In the genomic region with DNA sequence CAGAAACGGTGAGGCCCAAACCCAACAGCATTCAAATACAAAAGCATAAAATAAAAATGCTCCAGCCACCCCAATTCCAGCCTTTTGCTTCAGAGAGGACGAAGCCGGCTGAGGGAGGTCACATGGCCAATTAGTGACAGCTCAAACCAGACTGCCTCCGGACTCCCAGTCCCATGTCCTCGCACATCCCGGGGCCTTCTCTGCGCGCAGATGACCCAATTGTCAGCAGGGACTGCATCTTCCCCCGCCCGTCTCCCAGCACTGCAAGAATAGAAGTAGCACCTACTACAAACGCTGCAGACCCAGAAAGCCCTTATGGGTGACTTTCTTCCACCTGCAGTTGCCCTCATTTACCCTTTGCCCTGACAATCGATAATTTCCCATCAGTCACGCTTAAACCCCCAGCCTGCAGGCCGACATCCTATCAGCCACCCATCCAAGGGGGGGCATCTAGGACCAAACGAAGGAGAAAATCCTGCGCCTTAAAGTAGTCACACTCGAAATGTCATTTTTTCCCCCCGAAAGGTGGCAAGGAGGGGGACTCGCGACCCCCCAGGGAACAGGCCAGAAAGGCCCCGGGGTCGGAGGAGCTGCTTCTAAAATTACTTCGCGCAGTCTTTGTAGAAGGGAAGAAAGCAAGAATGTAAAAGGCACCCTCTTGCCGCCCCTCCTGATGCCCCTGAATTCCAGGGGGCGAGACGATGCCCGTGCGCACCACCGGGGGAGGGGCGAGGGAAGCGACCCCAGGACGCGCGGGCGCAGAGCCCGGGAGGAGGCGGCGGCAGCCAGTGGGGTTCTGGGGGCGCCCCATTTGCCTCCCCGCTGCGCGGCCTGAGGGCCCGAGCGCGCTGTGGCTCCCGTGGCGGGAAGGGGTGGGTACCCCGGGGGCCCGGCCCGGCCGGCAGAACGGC, we compare ENCODE assay signal across 1 cellular context.
A peak's percentile ranks its signal among the peaks of the same experiment; 100 is the strongest.
TF ChIP-seq lines count a peak whose summit lies in the region.

No MANE protein-coding gene starts in this region.

TF ChIP-seq in HepG2, 621 proteins besides CTCF, POLR2A, EP300 and RAD21 (continued from another document and continues in another):
- TF ChIP-seq, protein P1, sequence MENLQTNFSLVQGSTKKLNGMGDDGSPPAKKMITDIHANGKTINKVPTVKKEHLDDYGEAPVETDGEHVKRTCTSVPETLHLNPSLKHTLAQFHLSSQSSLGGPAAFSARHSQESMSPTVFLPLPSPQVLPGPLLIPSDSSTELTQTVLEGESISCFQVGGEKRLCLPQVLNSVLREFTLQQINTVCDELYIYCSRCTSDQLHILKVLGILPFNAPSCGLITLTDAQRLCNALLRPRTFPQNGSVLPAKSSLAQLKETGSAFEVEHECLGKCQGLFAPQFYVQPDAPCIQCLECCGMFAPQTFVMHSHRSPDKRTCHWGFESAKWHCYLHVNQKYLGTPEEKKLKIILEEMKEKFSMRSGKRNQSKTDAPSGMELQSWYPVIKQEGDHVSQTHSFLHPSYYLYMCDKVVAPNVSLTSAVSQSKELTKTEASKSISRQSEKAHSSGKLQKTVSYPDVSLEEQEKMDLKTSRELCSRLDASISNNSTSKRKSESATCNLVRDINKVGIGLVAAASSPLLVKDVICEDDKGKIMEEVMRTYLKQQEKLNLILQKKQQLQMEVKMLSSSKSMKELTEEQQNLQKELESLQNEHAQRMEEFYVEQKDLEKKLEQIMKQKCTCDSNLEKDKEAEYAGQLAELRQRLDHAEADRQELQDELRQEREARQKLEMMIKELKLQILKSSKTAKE (CRISPR knock-in tag; IDR thresholded peaks at IDR 0.05; ENCODE audit: borderline replicate concordance): no peak
- TF ChIP-seq, protein P2, sequence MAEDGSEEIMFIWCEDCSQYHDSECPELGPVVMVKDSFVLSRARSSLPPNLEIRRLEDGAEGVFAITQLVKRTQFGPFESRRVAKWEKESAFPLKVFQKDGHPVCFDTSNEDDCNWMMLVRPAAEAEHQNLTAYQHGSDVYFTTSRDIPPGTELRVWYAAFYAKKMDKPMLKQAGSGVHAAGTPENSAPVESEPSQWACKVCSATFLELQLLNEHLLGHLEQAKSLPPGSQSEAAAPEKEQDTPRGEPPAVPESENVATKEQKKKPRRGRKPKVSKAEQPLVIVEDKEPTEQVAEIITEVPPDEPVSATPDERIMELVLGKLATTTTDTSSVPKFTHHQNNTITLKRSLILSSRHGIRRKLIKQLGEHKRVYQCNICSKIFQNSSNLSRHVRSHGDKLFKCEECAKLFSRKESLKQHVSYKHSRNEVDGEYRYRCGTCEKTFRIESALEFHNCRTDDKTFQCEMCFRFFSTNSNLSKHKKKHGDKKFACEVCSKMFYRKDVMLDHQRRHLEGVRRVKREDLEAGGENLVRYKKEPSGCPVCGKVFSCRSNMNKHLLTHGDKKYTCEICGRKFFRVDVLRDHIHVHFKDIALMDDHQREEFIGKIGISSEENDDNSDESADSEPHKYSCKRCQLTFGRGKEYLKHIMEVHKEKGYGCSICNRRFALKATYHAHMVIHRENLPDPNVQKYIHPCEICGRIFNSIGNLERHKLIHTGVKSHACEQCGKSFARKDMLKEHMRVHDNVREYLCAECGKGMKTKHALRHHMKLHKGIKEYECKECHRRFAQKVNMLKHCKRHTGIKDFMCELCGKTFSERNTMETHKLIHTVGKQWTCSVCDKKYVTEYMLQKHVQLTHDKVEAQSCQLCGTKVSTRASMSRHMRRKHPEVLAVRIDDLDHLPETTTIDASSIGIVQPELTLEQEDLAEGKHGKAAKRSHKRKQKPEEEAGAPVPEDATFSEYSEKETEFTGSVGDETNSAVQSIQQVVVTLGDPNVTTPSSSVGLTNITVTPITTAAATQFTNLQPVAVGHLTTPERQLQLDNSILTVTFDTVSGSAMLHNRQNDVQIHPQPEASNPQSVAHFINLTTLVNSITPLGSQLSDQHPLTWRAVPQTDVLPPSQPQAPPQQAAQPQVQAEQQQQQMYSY (CRISPR knock-in tag; IDR thresholded peaks at IDR 0.05): peak; percentile 15; the same call in 1 of the 2 replicates
- TF ChIP-seq ZNF121 (CRISPR knock-in tag; IDR thresholded peaks at IDR 0.05): no peak
- TF ChIP-seq NFIB (CRISPR knock-in tag; IDR thresholded peaks at IDR 0.05; ENCODE audit: borderline replicate concordance): no peak
- TF ChIP-seq, protein P3, sequence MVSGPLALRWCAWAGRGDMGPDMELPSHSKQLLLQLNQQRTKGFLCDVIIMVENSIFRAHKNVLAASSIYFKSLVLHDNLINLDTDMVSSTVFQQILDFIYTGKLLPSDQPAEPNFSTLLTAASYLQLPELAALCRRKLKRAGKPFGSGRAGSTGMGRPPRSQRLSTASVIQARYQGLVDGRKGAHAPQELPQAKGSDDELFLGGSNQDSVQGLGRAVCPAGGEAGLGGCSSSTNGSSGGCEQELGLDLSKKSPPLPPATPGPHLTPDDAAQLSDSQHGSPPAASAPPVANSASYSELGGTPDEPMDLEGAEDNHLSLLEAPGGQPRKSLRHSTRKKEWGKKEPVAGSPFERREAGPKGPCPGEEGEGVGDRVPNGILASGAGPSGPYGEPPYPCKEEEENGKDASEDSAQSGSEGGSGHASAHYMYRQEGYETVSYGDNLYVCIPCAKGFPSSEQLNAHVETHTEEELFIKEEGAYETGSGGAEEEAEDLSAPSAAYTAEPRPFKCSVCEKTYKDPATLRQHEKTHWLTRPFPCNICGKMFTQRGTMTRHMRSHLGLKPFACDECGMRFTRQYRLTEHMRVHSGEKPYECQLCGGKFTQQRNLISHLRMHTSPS (CRISPR knock-in tag; IDR thresholded peaks at IDR 0.05; ENCODE audit: low read depth): no peak; the same call in 1 of the 2 replicates
- TF ChIP-seq ZNF577 (CRISPR knock-in tag; IDR thresholded peaks at IDR 0.05; ENCODE audit: borderline replicate concordance, low read depth): no peak
- TF ChIP-seq ZNF543 (CRISPR knock-in tag; IDR thresholded peaks at IDR 0.05): 0 out of 2 replicates have a peak, but pooled peaks have one; percentile 39
- TF ChIP-seq, protein P4, sequence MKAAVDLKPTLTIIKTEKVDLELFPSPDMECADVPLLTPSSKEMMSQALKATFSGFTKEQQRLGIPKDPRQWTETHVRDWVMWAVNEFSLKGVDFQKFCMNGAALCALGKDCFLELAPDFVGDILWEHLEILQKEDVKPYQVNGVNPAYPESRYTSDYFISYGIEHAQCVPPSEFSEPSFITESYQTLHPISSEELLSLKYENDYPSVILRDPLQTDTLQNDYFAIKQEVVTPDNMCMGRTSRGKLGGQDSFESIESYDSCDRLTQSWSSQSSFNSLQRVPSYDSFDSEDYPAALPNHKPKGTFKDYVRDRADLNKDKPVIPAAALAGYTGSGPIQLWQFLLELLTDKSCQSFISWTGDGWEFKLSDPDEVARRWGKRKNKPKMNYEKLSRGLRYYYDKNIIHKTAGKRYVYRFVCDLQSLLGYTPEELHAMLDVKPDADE (CRISPR knock-in tag; IDR thresholded peaks at IDR 0.05): 0 out of 2 replicates have a peak, but pooled peaks have one; percentile 73
- TF ChIP-seq MTF1 (CRISPR knock-in tag; IDR thresholded peaks at IDR 0.05): no peak
- TF ChIP-seq ZNF224 (CRISPR knock-in tag; IDR thresholded peaks at IDR 0.05): peak; percentile 54; the same call in 1 of the 2 replicates
- TF ChIP-seq SMAD1 (CRISPR knock-in tag; IDR thresholded peaks at IDR 0.05; ENCODE audit: borderline replicate concordance, low read depth): 0 out of 2 replicates have a peak, but pooled peaks have one; percentile 42
- TF ChIP-seq, protein P5, sequence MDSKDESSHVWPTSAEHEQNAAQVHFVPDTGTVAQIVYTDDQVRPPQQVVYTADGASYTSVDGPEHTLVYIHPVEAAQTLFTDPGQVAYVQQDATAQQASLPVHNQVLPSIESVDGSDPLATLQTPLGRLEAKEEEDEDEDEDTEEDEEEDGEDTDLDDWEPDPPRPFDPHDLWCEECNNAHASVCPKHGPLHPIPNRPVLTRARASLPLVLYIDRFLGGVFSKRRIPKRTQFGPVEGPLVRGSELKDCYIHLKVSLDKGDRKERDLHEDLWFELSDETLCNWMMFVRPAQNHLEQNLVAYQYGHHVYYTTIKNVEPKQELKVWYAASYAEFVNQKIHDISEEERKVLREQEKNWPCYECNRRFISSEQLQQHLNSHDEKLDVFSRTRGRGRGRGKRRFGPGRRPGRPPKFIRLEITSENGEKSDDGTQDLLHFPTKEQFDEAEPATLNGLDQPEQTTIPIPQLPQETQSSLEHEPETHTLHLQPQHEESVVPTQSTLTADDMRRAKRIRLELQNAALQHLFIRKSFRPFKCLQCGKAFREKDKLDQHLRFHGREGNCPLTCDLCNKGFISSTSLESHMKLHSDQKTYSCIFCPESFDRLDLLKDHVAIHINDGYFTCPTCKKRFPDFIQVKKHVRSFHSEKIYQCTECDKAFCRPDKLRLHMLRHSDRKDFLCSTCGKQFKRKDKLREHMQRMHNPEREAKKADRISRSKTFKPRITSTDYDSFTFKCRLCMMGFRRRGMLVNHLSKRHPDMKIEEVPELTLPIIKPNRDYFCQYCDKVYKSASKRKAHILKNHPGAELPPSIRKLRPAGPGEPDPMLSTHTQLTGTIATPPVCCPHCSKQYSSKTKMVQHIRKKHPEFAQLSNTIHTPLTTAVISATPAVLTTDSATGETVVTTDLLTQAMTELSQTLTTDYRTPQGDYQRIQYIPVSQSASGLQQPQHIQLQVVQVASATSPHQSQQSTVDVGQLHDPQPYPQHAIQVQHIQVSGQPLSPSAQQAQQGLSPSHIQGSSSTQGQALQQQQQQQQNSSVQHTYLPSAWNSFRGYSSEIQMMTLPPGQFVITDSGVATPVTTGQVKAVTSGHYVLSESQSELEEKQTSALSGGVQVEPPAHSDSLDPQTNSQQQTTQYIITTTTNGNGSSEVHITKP (CRISPR knock-in tag; IDR thresholded peaks at IDR 0.05; ENCODE audit: low read depth): no peak
- TF ChIP-seq CAMTA2 (CRISPR knock-in tag; IDR thresholded peaks at IDR 0.05; ENCODE audit: borderline replicate concordance): peak; percentile 31; the same call in 1 of the 2 replicates
- TF ChIP-seq, protein P6, sequence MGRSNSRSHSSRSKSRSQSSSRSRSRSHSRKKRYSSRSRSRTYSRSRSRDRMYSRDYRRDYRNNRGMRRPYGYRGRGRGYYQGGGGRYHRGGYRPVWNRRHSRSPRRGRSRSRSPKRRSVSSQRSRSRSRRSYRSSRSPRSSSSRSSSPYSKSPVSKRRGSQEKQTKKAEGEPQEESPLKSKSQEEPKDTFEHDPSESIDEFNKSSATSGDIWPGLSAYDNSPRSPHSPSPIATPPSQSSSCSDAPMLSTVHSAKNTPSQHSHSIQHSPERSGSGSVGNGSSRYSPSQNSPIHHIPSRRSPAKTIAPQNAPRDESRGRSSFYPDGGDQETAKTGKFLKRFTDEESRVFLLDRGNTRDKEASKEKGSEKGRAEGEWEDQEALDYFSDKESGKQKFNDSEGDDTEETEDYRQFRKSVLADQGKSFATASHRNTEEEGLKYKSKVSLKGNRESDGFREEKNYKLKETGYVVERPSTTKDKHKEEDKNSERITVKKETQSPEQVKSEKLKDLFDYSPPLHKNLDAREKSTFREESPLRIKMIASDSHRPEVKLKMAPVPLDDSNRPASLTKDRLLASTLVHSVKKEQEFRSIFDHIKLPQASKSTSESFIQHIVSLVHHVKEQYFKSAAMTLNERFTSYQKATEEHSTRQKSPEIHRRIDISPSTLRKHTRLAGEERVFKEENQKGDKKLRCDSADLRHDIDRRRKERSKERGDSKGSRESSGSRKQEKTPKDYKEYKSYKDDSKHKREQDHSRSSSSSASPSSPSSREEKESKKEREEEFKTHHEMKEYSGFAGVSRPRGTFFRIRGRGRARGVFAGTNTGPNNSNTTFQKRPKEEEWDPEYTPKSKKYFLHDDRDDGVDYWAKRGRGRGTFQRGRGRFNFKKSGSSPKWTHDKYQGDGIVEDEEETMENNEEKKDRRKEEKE (IDR thresholded peaks at IDR 0.05): no peak
- TF ChIP-seq, protein P7, sequence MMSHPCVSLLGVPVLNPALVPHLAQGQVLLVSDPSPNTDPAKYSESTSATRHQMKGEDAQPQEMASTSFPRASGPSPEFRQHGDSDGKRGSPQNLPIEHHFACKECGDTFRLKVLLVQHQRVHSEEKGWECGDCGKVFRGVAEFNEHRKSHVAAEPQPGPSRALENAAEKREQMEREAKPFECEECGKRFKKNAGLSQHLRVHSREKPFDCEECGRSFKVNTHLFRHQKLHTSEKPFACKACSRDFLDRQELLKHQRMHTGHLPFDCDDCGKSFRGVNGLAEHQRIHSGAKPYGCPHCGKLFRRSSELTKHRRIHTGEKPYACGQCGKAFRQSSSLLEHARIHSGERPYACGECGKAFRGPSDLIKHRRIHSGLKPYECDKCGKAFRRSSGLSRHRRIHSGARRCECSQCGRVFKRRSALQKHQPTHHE (CRISPR knock-in tag; IDR thresholded peaks at IDR 0.05; ENCODE audit: borderline replicate concordance): no peak
- peak; percentile 64 for TF ChIP-seq SOX5 (CRISPR knock-in tag; IDR thresholded peaks at IDR 0.05; ENCODE audit: borderline replicate concordance)
- TF ChIP-seq ZNF569 (CRISPR knock-in tag; IDR thresholded peaks at IDR 0.05; ENCODE audit: borderline replicate concordance): no peak
- TF ChIP-seq ZNF343 (CRISPR knock-in tag; IDR thresholded peaks at IDR 0.05): no peak
- TF ChIP-seq, protein P8, sequence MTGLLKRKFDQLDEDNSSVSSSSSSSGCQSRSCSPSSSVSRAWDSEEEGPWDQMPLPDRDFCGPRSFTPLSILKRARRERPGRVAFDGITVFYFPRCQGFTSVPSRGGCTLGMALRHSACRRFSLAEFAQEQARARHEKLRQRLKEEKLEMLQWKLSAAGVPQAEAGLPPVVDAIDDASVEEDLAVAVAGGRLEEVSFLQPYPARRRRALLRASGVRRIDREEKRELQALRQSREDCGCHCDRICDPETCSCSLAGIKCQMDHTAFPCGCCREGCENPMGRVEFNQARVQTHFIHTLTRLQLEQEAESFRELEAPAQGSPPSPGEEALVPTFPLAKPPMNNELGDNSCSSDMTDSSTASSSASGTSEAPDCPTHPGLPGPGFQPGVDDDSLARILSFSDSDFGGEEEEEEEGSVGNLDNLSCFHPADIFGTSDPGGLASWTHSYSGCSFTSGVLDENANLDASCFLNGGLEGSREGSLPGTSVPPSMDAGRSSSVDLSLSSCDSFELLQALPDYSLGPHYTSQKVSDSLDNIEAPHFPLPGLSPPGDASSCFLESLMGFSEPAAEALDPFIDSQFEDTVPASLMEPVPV (CRISPR knock-in tag; IDR thresholded peaks at IDR 0.05): peak; percentile 79; the same call in 1 of the 2 replicates
- no peak for TF ChIP-seq ZNF10 (CRISPR knock-in tag; IDR thresholded peaks at IDR 0.05; ENCODE audit: borderline replicate concordance, low read depth)
- TF ChIP-seq FLYWCH1 (CRISPR knock-in tag; IDR thresholded peaks at IDR 0.05): no peak
- no peak for TF ChIP-seq GZF1 (CRISPR knock-in tag; IDR thresholded peaks at IDR 0.05)
- TF ChIP-seq, protein P9, sequence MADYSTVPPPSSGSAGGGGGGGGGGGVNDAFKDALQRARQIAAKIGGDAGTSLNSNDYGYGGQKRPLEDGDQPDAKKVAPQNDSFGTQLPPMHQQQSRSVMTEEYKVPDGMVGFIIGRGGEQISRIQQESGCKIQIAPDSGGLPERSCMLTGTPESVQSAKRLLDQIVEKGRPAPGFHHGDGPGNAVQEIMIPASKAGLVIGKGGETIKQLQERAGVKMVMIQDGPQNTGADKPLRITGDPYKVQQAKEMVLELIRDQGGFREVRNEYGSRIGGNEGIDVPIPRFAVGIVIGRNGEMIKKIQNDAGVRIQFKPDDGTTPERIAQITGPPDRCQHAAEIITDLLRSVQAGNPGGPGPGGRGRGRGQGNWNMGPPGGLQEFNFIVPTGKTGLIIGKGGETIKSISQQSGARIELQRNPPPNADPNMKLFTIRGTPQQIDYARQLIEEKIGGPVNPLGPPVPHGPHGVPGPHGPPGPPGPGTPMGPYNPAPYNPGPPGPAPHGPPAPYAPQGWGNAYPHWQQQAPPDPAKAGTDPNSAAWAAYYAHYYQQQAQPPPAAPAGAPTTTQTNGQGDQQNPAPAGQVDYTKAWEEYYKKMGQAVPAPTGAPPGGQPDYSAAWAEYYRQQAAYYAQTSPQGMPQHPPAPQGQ (CRISPR knock-in tag; IDR thresholded peaks at IDR 0.05; ENCODE audit: borderline replicate concordance): no peak
- TF ChIP-seq STAG1 (CRISPR knock-in tag; IDR thresholded peaks at IDR 0.05): no peak
- no peak for TF ChIP-seq RFXAP (CRISPR knock-in tag; IDR thresholded peaks at IDR 0.05; ENCODE audit: borderline replicate concordance)
